Comparison of ENCODE assay signal across 14 cellular contexts in genomic region chr6:44311767-44312166, GRCh38. TPM values are rescaled to one million over a fixed set of nuclear protein-coding genes. Genes with fewer than 3 reads are reported as not detected.
DNase-seq lines count a peak whose midpoint lies in the region; ATAC-seq and TF ChIP-seq lines count a peak whose summit lies in the region.
"Had no signal": no experiment of that assay in that cellular context is flagged by ENCODE, and none has a peak within 500 bp of the region (broad histone marks: within the 10 kb centered on the region; RNA-seq: fewer than 3 reads in every experiment).

No MANE protein-coding gene starts in this region.

- no TSS peak for BruUV-seq in HCT116 (replicated peaks; lab: Mats Ljungman, UMichigan)

- no peak for TF ChIP-seq CTCF in HCT116 (IDR thresholded peaks at IDR 0.05 in 2 of 3, conservative IDR thresholded peaks at IDR 0.05 in 1 of 3; ENCODE audit: borderline replicate concordance in 1 of 3, insufficient read depth in 1 of 3, low read depth in 2 of 3, low read length in 2 of 3)

- H3K4me1 Mint-ChIP-seq in activated T-helper 17 cell treated with anti-CD3 and anti-CD28 coated beads, Interleukin-2, amount 50 U/mL, for 72 hours, result peaks cover 15% of the 10 kb centered on the region
- H3K4me1 Mint-ChIP-seq in immature natural killer cell, result peaks cover 22 to 27% of the 10 kb centered on the region in 2 donors

- peaks cover 8% of the 10 kb centered on the region for H3K4me1 ChIP-seq in ACC112 (ENCODE audit: control insufficient read depth, insufficient read depth, low read length, unreplicated experiment)
- H3K4me1 ChIP-seq in HCT116 (ENCODE audit: control insufficient read depth in 1 of 2, insufficient read depth in 2 of 2, low read length in 2 of 2), result peaks cover 6 to 16% of the 10 kb centered on the region in 2 experiments

- peak overlapping the region; percentile 99 for H3K4me3 Mint-ChIP-seq in activated T-helper 17 cell treated with anti-CD3 and anti-CD28 coated beads, Interleukin-2, amount 50 U/mL, for 72 hours
- peak overlapping the region; percentile 96 to 99 (median 97) for H3K4me3 Mint-ChIP-seq in immature natural killer cell

- no peak for TF ChIP-seq RAD21 in HCT116 (IDR thresholded peaks at IDR 0.05; ENCODE audit: low read depth)

- no peak overlapping the region for H3K27ac ChIP-seq in ACC112 (ENCODE audit: low read depth, low read length)
- no peak overlapping the region for H3K27ac ChIP-seq in HCT116 (ENCODE audit: low read depth, low read length)

- no peaks in the 10 kb centered on the region for H3K27me3 Mint-ChIP-seq in activated T-helper 17 cell treated with anti-CD3 and anti-CD28 coated beads, Interleukin-2, amount 50 U/mL, for 72 hours
- peaks cover 1 to 8% (median 5%) of the 10 kb centered on the region in 3 donors for H3K27me3 Mint-ChIP-seq in immature natural killer cell (ENCODE audit: low read depth in 3 of 3)

- no peak overlapping the region for H2AFZ ChIP-seq in ACC112 (ENCODE audit: low read length, unreplicated experiment)
- no peak overlapping the region for H2AFZ ChIP-seq in HCT116 (ENCODE audit: low read depth, low read length, poor library complexity, severe bottlenecking)

- no peak for DNase-seq in HCT116 (ENCODE audit: low read depth, low spot score)
- no peak for DNase-seq in immature natural killer cell
- no peak for DNase-seq in erythroblast (lab: John Stamatoyannopoulos, UW)
- DNase-seq in CD1c-positive myeloid dendritic cell (ENCODE audit: extremely low spot score), result no peak
- DNase-seq: COR-L47, dorsolateral prefrontal cortex, islet precursor cell, NCI-H146, retina, Right ventricle myocardium superior had no signal

- no peak for TF ChIP-seq POLR2A in HCT116 (IDR thresholded peaks at IDR 0.05; ENCODE audit: borderline replicate concordance, extremely low read depth, insufficient read depth, insufficient read length)
- no peak for TF ChIP-seq POLR2A in erythroblast (IDR thresholded peaks at IDR 0.05; ENCODE audit: low read length)

- no peaks in the 10 kb centered on the region for H3K9me3 ChIP-seq in HCT116 (ENCODE audit: control insufficient read depth in 1 of 2, insufficient read depth in 1 of 2, low read depth in 1 of 2, low read length in 2 of 2)

- intact Hi-C loops in HCT116 (cut with micrococcal nuclease), result no loop called here

- H3K9me2 ChIP-seq in HCT116 (ENCODE audit: insufficient read depth), result no peaks in the 10 kb centered on the region

- peak overlapping the region; percentile 86; the same call in 1 of the 2 replicates for H3K9ac ChIP-seq in HCT116 (ENCODE audit: low read length)

- H3K36me3 Mint-ChIP-seq in activated T-helper 17 cell treated with anti-CD3 and anti-CD28 coated beads, Interleukin-2, amount 50 U/mL, for 72 hours (ENCODE audit: low read depth), result peaks cover 46% of the 10 kb centered on the region
- peaks cover 7 to 16% (median 11%) of the 10 kb centered on the region in 3 donors for H3K36me3 Mint-ChIP-seq in immature natural killer cell

- H3K9me3 Mint-ChIP-seq in activated T-helper 17 cell treated with anti-CD3 and anti-CD28 coated beads, Interleukin-2, amount 50 U/mL, for 72 hours, result no peaks in the 10 kb centered on the region
- no peaks in the 10 kb centered on the region for H3K9me3 Mint-ChIP-seq in immature natural killer cell

- CTCF ChIA-PET in HCT116 (lab: Charles Lee), result no interaction called here

- no peak for ATAC-seq in HCT116
- ATAC-seq in activated T-helper 17 cell treated with anti-CD3 and anti-CD28 coated beads, Interleukin-2, amount 50 U/mL, for 72 hours (replicated peaks), result no peak
- ATAC-seq in HG03469 (IDR thresholded peaks at IDR 0.05; ENCODE audit: unreplicated experiment), result no peak
- ATAC-seq in GM18502 (IDR thresholded peaks at IDR 0.05; ENCODE audit: poor library complexity, unreplicated experiment), result no peak

- POLR2A ChIA-PET in HCT116 (lab: Charles Lee), result no interaction called here

- H3K36me3 ChIP-seq in ACC112 (ENCODE audit: insufficient read depth, low read length), result peaks cover 19% of the 10 kb centered on the region; the same call in 1 of the 2 replicates
- H3K36me3 ChIP-seq in HCT116 (ENCODE audit: control insufficient read depth in 1 of 2, insufficient read depth in 2 of 2, low read length in 2 of 2), result peaks cover 25 to 32% of the 10 kb centered on the region in 2 experiments; a peak in 3 of 4 replicates

- H3K79me2 ChIP-seq in ACC112 (ENCODE audit: control insufficient read depth, insufficient read depth, low read length, unreplicated experiment) (peaks cover 11% of the 10 kb centered on the region), HCT116 (ENCODE audit: insufficient read depth, low read length) (peaks cover 19% of the 10 kb centered on the region)

- H3K27ac Mint-ChIP-seq in activated T-helper 17 cell treated with anti-CD3 and anti-CD28 coated beads, Interleukin-2, amount 50 U/mL, for 72 hours, result peak overlapping the region; percentile 96
- peak overlapping the region in 5 of 6 donors; percentile 16 to 94 (median 55) for H3K27ac Mint-ChIP-seq in immature natural killer cell

- RAD21 ChIA-PET in HCT116 (lab: Charles Lee; ENCODE audit: low non-redundant PET in 1 of 2, low total read pairs in 2 of 2, uncharacterized antibody in 2 of 2, unreplicated experiment in 2 of 2), result no interaction called here

- H3K4me3 ChIP-seq in ACC112 (ENCODE audit: low read depth, low read length) (peak overlapping the region; percentile 86), HCT116 (replicated peaks in 1 of 2; ENCODE audit: low read depth in 1 of 2, low read length in 2 of 2) (peak overlapping the region; percentile 97 to 98)

- no peaks in the 10 kb centered on the region for H4K20me1 ChIP-seq in HCT116 (ENCODE audit: insufficient read depth)

- peaks cover 15% of the 10 kb centered on the region for H3K27me3 ChIP-seq in ACC112 (ENCODE audit: insufficient read depth, low read length)
- H3K27me3 ChIP-seq in HCT116 (ENCODE audit: insufficient read depth, low read length), result no peaks in the 10 kb centered on the region
- H3K27me3 ChIP-seq: dorsolateral prefrontal cortex had no signal

- H3K4me2 ChIP-seq in HCT116 (ENCODE audit: low read length), result peak overlapping the region; percentile 82

TF ChIP-seq in HCT116, 20 proteins besides CTCF, POLR2A, EP300 and RAD21 (continues in another document):
- TF ChIP-seq TCF7L2 (IDR thresholded peaks at IDR 0.05; ENCODE audit: borderline replicate concordance, extremely low read depth, insufficient read depth, insufficient read length), result no peak
- no peak for TF ChIP-seq EZH2phosphoT487 (IDR thresholded peaks at IDR 0.05; ENCODE audit: borderline replicate concordance)
- TF ChIP-seq SRF (IDR thresholded peaks at IDR 0.05; ENCODE audit: low read depth), result no peak
- TF ChIP-seq, protein P1, sequence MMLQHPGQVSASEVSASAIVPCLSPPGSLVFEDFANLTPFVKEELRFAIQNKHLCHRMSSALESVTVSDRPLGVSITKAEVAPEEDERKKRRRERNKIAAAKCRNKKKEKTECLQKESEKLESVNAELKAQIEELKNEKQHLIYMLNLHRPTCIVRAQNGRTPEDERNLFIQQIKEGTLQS (IDR thresholded peaks at IDR 0.05), result no peak
- TF ChIP-seq SP1 (IDR thresholded peaks at IDR 0.05; ENCODE audit: low read depth), result no peak
- no peak for TF ChIP-seq MAX (IDR thresholded peaks at IDR 0.05)

RNA-seq across cellular contexts. Expression of gene AARS2, which starts 1.4 kb away (rescaled TPM):
- 14.9 TPM for total RNA-seq in HCT116 (2021; ENCODE audit: unreplicated experiment)
- polyA plus RNA-seq in HCT116 (2012), result 6.6 and 7.0 TPM in 2 replicates
- total RNA-seq in activated T-helper 17 cell treated with anti-CD3 and anti-CD28 coated beads, Interleukin-2, amount 50 U/mL, for 72 hours, result 10 to 100 TPM; 10.2 to 13.8 TPM
- polyA plus RNA-seq in immature natural killer cell, result 10 to 100 TPM in 1 of 3 donors, 1 to 10 TPM in 2; 3.1 to 12.4 (median 5.0) TPM

RNA-seq across cellular contexts. Expression of gene SPATS1, which starts 30.7 kb away (rescaled TPM):
- not detected for total RNA-seq in HCT116 (2021; ENCODE audit: unreplicated experiment)
- polyA plus RNA-seq in HCT116 (2012), result not detected in 2 replicates
- not detected for total RNA-seq in activated T-helper 17 cell treated with anti-CD3 and anti-CD28 coated beads, Interleukin-2, amount 50 U/mL, for 72 hours
- not detected for polyA plus RNA-seq in immature natural killer cell
- total RNA-seq: Right ventricle myocardium superior had no signal

RNA-seq across cellular contexts. Expression of gene TMEM151B, which starts 41.5 kb away (rescaled TPM):
- not detected for total RNA-seq in HCT116 (2021; ENCODE audit: unreplicated experiment)
- polyA plus RNA-seq in HCT116 (2012), result 0.34 and 0.35 TPM in 2 replicates
- total RNA-seq in activated T-helper 17 cell treated with anti-CD3 and anti-CD28 coated beads, Interleukin-2, amount 50 U/mL, for 72 hours, result under 1 TPM; 0.05 to 0.19 TPM
- polyA plus RNA-seq in immature natural killer cell, result not detected
- total RNA-seq: Right ventricle myocardium superior had no signal

RNA-seq across cellular contexts. Expression of gene NFKBIE, which starts 46.4 kb away (rescaled TPM):
- 7.6 TPM for total RNA-seq in HCT116 (2021; ENCODE audit: unreplicated experiment)
- polyA plus RNA-seq in HCT116 (2012), result 6.2 and 8.2 TPM in 2 replicates
- 10 to 100 TPM; 20.5 to 26.9 TPM for total RNA-seq in activated T-helper 17 cell treated with anti-CD3 and anti-CD28 coated beads, Interleukin-2, amount 50 U/mL, for 72 hours
- polyA plus RNA-seq in immature natural killer cell, result 1 to 10 TPM; 3.8 to 8.4 (median 8.3) TPM

RNA-seq across cellular contexts. Expression of gene SLC35B2, which starts 54.4 kb away (rescaled TPM):
- total RNA-seq in HCT116 (2021; ENCODE audit: unreplicated experiment), result 50.5 TPM
- polyA plus RNA-seq in HCT116 (2012), result 35.2 and 47.5 TPM in 2 replicates
- 10 to 100 TPM; 16.5 to 22.3 TPM for total RNA-seq in activated T-helper 17 cell treated with anti-CD3 and anti-CD28 coated beads, Interleukin-2, amount 50 U/mL, for 72 hours
- 100 to 1,000 TPM in 1 of 3 donors, 10 to 100 TPM in 2; 64.1 to 119 (median 69.1) TPM for polyA plus RNA-seq in immature natural killer cell
